ENCODE assay signal across 19 cellular contexts in genomic region chr4:148692242-148692641, GRCh38.
"Had no signal": no experiment of that assay in that cellular context is flagged by ENCODE, and none has a peak within 500 bp of the region (broad histone marks: within the 10 kb centered on the region; RNA-seq: fewer than 3 reads in every experiment).

No MANE protein-coding gene starts in this region.

- H3K9me3 Mint-ChIP-seq: nephron progenitor cell, type B pancreatic cell had no signal

- ATAC-seq: effector memory CD8-positive, alpha-beta T cell; gastroesophageal sphincter; naive thymus-derived CD4-positive, alpha-beta T cell had no signal

- H3K27ac Mint-ChIP-seq: effector memory CD8-positive, alpha-beta T cell; naive thymus-derived CD4-positive, alpha-beta T cell; nephron progenitor cell; type B pancreatic cell had no signal

- H3K4me1 ChIP-seq: gastroesophageal sphincter, right atrium auricular region had no signal

- FAIRE-seq: urothelium cell line had no signal

- H3K36me3 ChIP-seq: esophagus muscularis mucosa, gastroesophageal sphincter, left ventricle myocardium inferior, neutrophil, right atrium auricular region had no signal

- H3K4me3 ChIP-seq: esophagus muscularis mucosa, gastroesophageal sphincter, left ventricle myocardium inferior, lung, right atrium auricular region, smooth muscle cell had no signal

- H3K36me3 Mint-ChIP-seq: naive thymus-derived CD4-positive, alpha-beta T cell; type B pancreatic cell had no signal

- H3K9me3 ChIP-seq: esophagus muscularis mucosa, gastroesophageal sphincter, left ventricle myocardium inferior, neutrophil, right atrium auricular region had no signal

- H3K27ac ChIP-seq: epithelial cell of prostate, gastroesophageal sphincter, left ventricle myocardium inferior, neutrophil, right atrium auricular region had no signal

- DNase-seq: effector memory CD8-positive, alpha-beta T cell; glutamatergic neuron; islet precursor cell; left ventricle myocardium inferior; mesenchymal stem cell; midbrain; naive thymus-derived CD4-positive, alpha-beta T cell; nephron progenitor cell; stimulated activated CD4-positive, alpha-beta T cell treated with anti-CD3 and anti-CD28 coated beads, Interleukin-2, amount 100 ng/mL, for 48 hours; stimulated activated naive CD4-positive, alpha-beta T cell treated with Interleukin-2 at 50 U/mL for 16 hours had no signal

- H3K4me3 Mint-ChIP-seq: effector memory CD8-positive, alpha-beta T cell; naive thymus-derived CD4-positive, alpha-beta T cell; nephron progenitor cell; type B pancreatic cell had no signal

- H3K4me1 Mint-ChIP-seq: naive thymus-derived CD4-positive, alpha-beta T cell had no signal

- H3K27me3 ChIP-seq: esophagus muscularis mucosa, gastroesophageal sphincter, neutrophil, right atrium auricular region had no signal

- H3K27me3 Mint-ChIP-seq: type B pancreatic cell had no signal
